In the genomic region with DNA sequence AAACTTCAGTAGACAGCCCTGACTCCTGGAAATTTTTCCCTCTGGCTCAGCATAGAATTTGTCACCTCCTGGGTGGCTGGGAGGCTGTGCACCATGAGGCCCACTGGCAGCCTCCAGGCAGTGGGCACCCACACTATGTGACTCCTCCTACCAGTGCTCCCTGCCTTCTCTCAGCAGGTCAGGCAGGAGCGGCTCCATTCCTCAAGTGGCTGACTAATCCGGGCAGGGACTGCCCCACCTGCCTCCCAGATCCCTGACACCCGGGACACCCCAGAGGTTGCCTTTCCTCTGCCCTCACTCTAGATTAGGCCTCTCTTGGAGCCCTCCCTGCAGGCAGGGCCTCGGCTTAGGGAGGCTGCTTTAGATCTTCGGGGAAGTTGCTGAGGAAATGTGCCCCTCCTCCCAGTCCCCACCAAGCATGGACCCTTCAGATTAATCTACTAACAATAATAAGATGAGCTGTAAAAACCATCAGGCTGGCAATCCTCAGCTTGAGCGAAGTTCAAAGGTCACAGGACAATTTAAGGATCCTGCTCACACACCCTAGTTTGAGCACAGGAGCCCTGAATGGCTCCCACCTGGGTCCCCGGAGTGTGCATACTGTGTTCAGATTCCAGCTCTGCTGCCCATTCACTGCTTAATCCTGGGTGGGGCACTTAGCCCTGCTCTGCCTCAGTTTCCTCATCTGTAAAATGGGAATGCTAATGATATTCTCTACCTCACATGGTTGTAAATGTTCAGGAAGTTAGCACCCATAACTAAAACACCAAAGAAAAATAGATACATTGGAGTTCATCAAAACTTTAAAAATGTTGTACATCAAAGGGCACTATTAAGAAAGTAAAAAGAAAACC, we compare ENCODE assay signal across 1 cellular context.
TF ChIP-seq lines count a peak whose summit lies in the region.

No MANE protein-coding gene starts in this region.

TF ChIP-seq in HepG2, 621 proteins besides CTCF, POLR2A, EP300 and RAD21:
- TF ChIP-seq ZNF367 (CRISPR knock-in tag; IDR thresholded peaks at IDR 0.05; ENCODE audit: borderline replicate concordance) (no peak), ZNF629 (CRISPR knock-in tag; conservative IDR thresholded peaks at IDR 0.05) (peak; percentile 91), ZNF816 (CRISPR knock-in tag; IDR thresholded peaks at IDR 0.05; ENCODE audit: borderline replicate concordance) (no peak), ZMYM3 (CRISPR knock-in tag; IDR thresholded peaks at IDR 0.05) (0 out of 2 replicates have a peak, but pooled peaks have one; percentile 29), ZNF263 (CRISPR knock-in tag; IDR thresholded peaks at IDR 0.05) (peak; percentile 33; the same call in 1 of the 2 replicates), PCBP2 (optimal IDR thresholded peaks at IDR 0.05; ENCODE audit: low read depth, low read length, poor library complexity, severe bottlenecking) (no peak)
- TF ChIP-seq, protein P1, sequence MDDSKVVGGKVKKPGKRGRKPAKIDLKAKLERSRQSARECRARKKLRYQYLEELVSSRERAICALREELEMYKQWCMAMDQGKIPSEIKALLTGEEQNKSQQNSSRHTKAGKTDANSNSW (CRISPR knock-in tag; IDR thresholded peaks at IDR 0.05; ENCODE audit: borderline replicate concordance): no peak
